In genomic region chr6:11722224-11722623, GRCh38 we compare ENCODE assay signal across 20 cellular contexts. TPM values are rescaled to one million over a fixed set of nuclear protein-coding genes. Genes with fewer than 3 reads are reported as not detected.
DNase-seq lines count a peak whose midpoint lies in the region; ATAC-seq and TF ChIP-seq lines count a peak whose summit lies in the region.
"Had no signal": no experiment of that assay in that cellular context is flagged by ENCODE, and none has a peak within 500 bp of the region (broad histone marks: within the 10 kb centered on the region; RNA-seq: fewer than 3 reads in every experiment).

No MANE protein-coding gene starts in this region.

- no peaks in the 10 kb centered on the region for H3K9me3 ChIP-seq in PC-3 (ENCODE audit: low read length)
- H3K9me3 ChIP-seq: vagina had no signal

- intact Hi-C loops in PC-3 (cut with micrococcal nuclease) = no loop called here

- POLR2A ChIA-PET in PC-3 (lab: Charles Lee; ENCODE audit: unreplicated experiment) = no interaction called here

- no peak overlapping the region for H3K9ac ChIP-seq in PC-3 (ENCODE audit: low read length)

- H3K4me2 ChIP-seq in PC-3 (ENCODE audit: low read length) = no peak overlapping the region
- H3K4me2 ChIP-seq: hepatocyte had no signal

- H4K20me1 ChIP-seq in PC-3 (ENCODE audit: low read length) = no peaks in the 10 kb centered on the region

- H3K36me3 Mint-ChIP-seq in activated T-cell treated with anti-CD3 and anti-CD28 coated beads, Interleukin-2, amount 50 U/mL, for 4 hours (ENCODE audit: insufficient read depth) = peaks cover 50% of the 10 kb centered on the region
- peaks cover 65 to 91% of the 10 kb centered on the region in 2 donors for H3K36me3 Mint-ChIP-seq in activated naive CD4-positive, alpha-beta T cell treated with anti-CD3 and anti-CD28 coated beads, Interleukin-2, amount 50 U/mL, for 72 hours
- peaks cover 65% of the 10 kb centered on the region for H3K36me3 Mint-ChIP-seq in stimulated activated naive CD8-positive, alpha-beta T cell treated with anti-CD3 and anti-CD28 coated beads, Interleukin-15, Interleukin-2, amounts not matched to agents 100 ng/mL and 50 ng/mL, for 24 hours (ENCODE audit: low read depth)

- no peaks in the 10 kb centered on the region for H3K36me3 ChIP-seq in PC-3 (ENCODE audit: low read depth, low read length)
- H3K36me3 ChIP-seq: vagina had no signal

- no peaks in the 10 kb centered on the region for H3K27me3 Mint-ChIP-seq in activated T-cell treated with anti-CD3 and anti-CD28 coated beads, Interleukin-2, amount 50 U/mL, for 4 hours (ENCODE audit: low read depth)
- no peaks in the 10 kb centered on the region for H3K27me3 Mint-ChIP-seq in stimulated activated naive CD8-positive, alpha-beta T cell treated with anti-CD3 and anti-CD28 coated beads, Interleukin-15, Interleukin-2, amounts not matched to agents 100 ng/mL and 50 ng/mL, for 24 hours

- H3K4me1 ChIP-seq in PC-3 (ENCODE audit: insufficient read depth, low read length) = no peaks in the 10 kb centered on the region
- H3K4me1 ChIP-seq: vagina had no signal

- no peaks in the 10 kb centered on the region for H3K79me2 ChIP-seq in PC-3 (ENCODE audit: low read length)
- H3K79me2 ChIP-seq: hepatocyte had no signal

- peak overlapping the region; percentile 51 to 99 for H3K27ac Mint-ChIP-seq in activated naive CD4-positive, alpha-beta T cell treated with anti-CD3 and anti-CD28 coated beads, Interleukin-2, amount 50 U/mL, for 72 hours
- peak overlapping the region; percentile 85 for H3K27ac Mint-ChIP-seq in stimulated activated naive CD8-positive, alpha-beta T cell treated with anti-CD3 and anti-CD28 coated beads, Interleukin-15, Interleukin-2, amounts not matched to agents 100 ng/mL and 50 ng/mL, for 24 hours

- ATAC-seq in activated T-cell treated with anti-CD3 and anti-CD28 coated beads, Interleukin-2, amount 50 U/mL, for 4 hours = peak; percentile 27 to 52
- ATAC-seq in GM21390 (IDR thresholded peaks at IDR 0.05; ENCODE audit: unreplicated experiment) = peak; percentile 42
- peak in 1 of 2 donors; percentile 20 for ATAC-seq in activated naive CD4-positive, alpha-beta T cell treated with anti-CD3 and anti-CD28 coated beads, Interleukin-2, amount 50 U/mL, for 72 hours
- ATAC-seq in PC-3 = no peak

- H3F3A ChIP-seq in PC-3 (ENCODE audit: low read length, unreplicated experiment) = no peaks in the 10 kb centered on the region

- no TSS peak for BruUV-seq in PC-3 (replicated peaks; lab: Mats Ljungman, UMichigan)

- TF ChIP-seq CTCF in PC-3 (conservative IDR thresholded peaks at IDR 0.05; ENCODE audit: low read depth, low read length) = no peak

- no peak overlapping the region for H3K27ac ChIP-seq in PC-3 (ENCODE audit: low read length)
- H3K27ac ChIP-seq: hepatocyte, HL-60, vagina, VCaP had no signal

- no peaks in the 10 kb centered on the region for H3K9me3 Mint-ChIP-seq in activated T-cell treated with anti-CD3 and anti-CD28 coated beads, Interleukin-2, amount 50 U/mL, for 4 hours
- H3K9me3 Mint-ChIP-seq in activated naive CD4-positive, alpha-beta T cell treated with anti-CD3 and anti-CD28 coated beads, Interleukin-2, amount 50 U/mL, for 72 hours = peaks cover 7 to 9% of the 10 kb centered on the region in 2 donors
- H3K9me3 Mint-ChIP-seq in stimulated activated naive CD8-positive, alpha-beta T cell treated with anti-CD3 and anti-CD28 coated beads, Interleukin-15, Interleukin-2, amounts not matched to agents 100 ng/mL and 50 ng/mL, for 24 hours = no peaks in the 10 kb centered on the region

- H3K27me3 ChIP-seq in PC-3 (ENCODE audit: low read length) = no peaks in the 10 kb centered on the region
- H3K27me3 ChIP-seq: hepatocyte, vagina had no signal

- CTCF ChIA-PET in PC-3 (lab: Charles Lee) = no interaction called here

- H3K4me3 Mint-ChIP-seq in activated T-cell treated with anti-CD3 and anti-CD28 coated beads, Interleukin-2, amount 50 U/mL, for 4 hours = peak overlapping the region; percentile 83
- H3K4me3 Mint-ChIP-seq in stimulated activated naive CD8-positive, alpha-beta T cell treated with anti-CD3 and anti-CD28 coated beads, Interleukin-15, Interleukin-2, amounts not matched to agents 100 ng/mL and 50 ng/mL, for 24 hours = peak overlapping the region; percentile 84
- H3K4me3 Mint-ChIP-seq: neural crest cell had no signal

- DNase-seq in activated T-cell treated with anti-CD3 and anti-CD28 coated beads, Interleukin-2, amount 50 U/mL, for 4 hours = no peak
- DNase-seq in activated T-cell treated with anti-CD3 and anti-CD28 coated beads for 4 hours = no peak
- no peak for DNase-seq in activated naive CD4-positive, alpha-beta T cell treated with anti-CD3 and anti-CD28 coated beads, Interleukin-2, amount 50 U/mL, for 72 hours (ENCODE audit: low spot score in 2 of 2)
- DNase-seq in NCI-H1048 (lab: John Stamatoyannopoulos, UW) = no peak
- no peak for DNase-seq in PC-3
- no peak for DNase-seq in activated CD8-positive, alpha-beta memory T cell treated with anti-CD3 and anti-CD28 coated beads for 24 hours
- DNase-seq: effector CD4-positive, alpha-beta T cell; EL; mesenchymal stem cell; NCI-H1092; NCI-H748 treated with DMSO at 0.1 percent for 48 hours; stimulated activated CD4-positive, alpha-beta T cell treated with anti-CD3 and anti-CD28 coated beads, Interleukin-12 subunit alpha, Interleukin-12 subunit beta, amount 100 ng/mL, for 4 hours had no signal

- H3K4me3 ChIP-seq in PC-3 (ENCODE audit: low read length) = no peak overlapping the region
- H3K4me3 ChIP-seq: hepatocyte, K562, vagina had no signal

- H3K9me2 ChIP-seq in PC-3 (replicated peaks; ENCODE audit: low read length) = no peaks in the 10 kb centered on the region

- peaks cover 70% of the 10 kb centered on the region for H3K4me1 Mint-ChIP-seq in activated T-cell treated with anti-CD3 and anti-CD28 coated beads, Interleukin-2, amount 50 U/mL, for 4 hours (ENCODE audit: low read depth)
- H3K4me1 Mint-ChIP-seq in stimulated activated naive CD8-positive, alpha-beta T cell treated with anti-CD3 and anti-CD28 coated beads, Interleukin-15, Interleukin-2, amounts not matched to agents 100 ng/mL and 50 ng/mL, for 24 hours (ENCODE audit: low read depth) = peaks cover 67% of the 10 kb centered on the region
- H3K4me1 Mint-ChIP-seq: neural crest cell had no signal

- no peak overlapping the region for H2AFZ ChIP-seq in PC-3 (ENCODE audit: low read length)
- H2AFZ ChIP-seq: hepatocyte had no signal

RNA-seq across cellular contexts. Expression of gene ADTRP, which starts 56.4 kb away (rescaled TPM):
- total RNA-seq in activated T-cell treated with anti-CD3 and anti-CD28 coated beads, Interleukin-2, amount 50 U/mL, for 4 hours = 10 to 100 TPM; 11.6 to 16.6 (median 15.6) TPM
- 10 to 100 TPM; 33.5 to 75.2 TPM for total RNA-seq in activated naive CD4-positive, alpha-beta T cell treated with anti-CD3 and anti-CD28 coated beads, Interleukin-2, amount 50 U/mL, for 72 hours
- 2.0 TPM in 1 of 2 replicates, not detected in the other for total RNA-seq in PC-3 (2014; rRNA removed)
- total RNA-seq: neural crest cell, vagina had no signal
